ENCODE assay signal across 15 cellular contexts in the genomic region with DNA sequence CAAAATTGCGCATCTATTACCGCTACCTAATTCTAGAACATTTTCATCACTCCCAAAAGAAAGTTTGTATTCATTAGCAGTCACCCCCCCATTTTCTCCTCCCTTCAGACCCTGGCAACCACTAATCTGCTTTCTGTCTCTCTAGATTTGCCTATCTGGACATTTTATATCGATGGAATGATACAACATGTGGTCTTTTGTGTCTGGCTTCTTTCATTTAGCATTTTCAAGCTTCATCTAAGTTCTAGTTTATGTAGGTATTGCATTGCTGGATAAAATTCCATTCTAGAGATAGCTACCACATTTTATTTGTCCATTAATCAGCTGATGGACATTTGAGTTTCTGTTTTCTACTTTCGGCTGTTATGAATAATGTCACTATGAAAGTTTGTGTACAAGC. TPM values are rescaled to one million over a fixed set of nuclear protein-coding genes. Genes with fewer than 3 reads are reported as not detected.
DNase-seq lines count a peak whose midpoint lies in the region; ATAC-seq, FAIRE-seq and TF ChIP-seq lines count a peak whose summit lies in the region.
"Had no signal": no experiment of that assay in that cellular context is flagged by ENCODE, and none has a peak within 500 bp of the region (broad histone marks: within the 10 kb centered on the region; RNA-seq: fewer than 3 reads in every experiment).

No MANE protein-coding gene starts in this region.

- in situ Hi-C loops in K562 (cut with MboI) = no loop called here

- no peak for TF ChIP-seq RAD21 in K562 (CRISPR knock-in tag; conservative IDR thresholded peaks at IDR 0.05 in 1 of 2, IDR thresholded peaks at IDR 0.05 in 1 of 2)

- H3K27ac Mint-ChIP-seq in Calu3 (ENCODE audit: unreplicated experiment) (peak overlapping the region; percentile 85), progenitor cell of endocrine pancreas (peak overlapping the region; percentile 2)

- H3K4me1 Mint-ChIP-seq in Calu3 (ENCODE audit: low read depth, unreplicated experiment) = peaks cover 41% of the 10 kb centered on the region
- peaks cover 13% of the 10 kb centered on the region for H3K4me1 Mint-ChIP-seq in progenitor cell of endocrine pancreas (ENCODE audit: low read depth)

- H3K27me3 Mint-ChIP-seq in Calu3 (ENCODE audit: unreplicated experiment) (no peaks in the 10 kb centered on the region), progenitor cell of endocrine pancreas (no peaks in the 10 kb centered on the region)

- CTCF ChIA-PET in Calu3 (lab: Charles Lee) (no interaction called here), K562 (lab: Yijun Ruan, JAX; ENCODE audit: low intra/inter-chr PET ratio) (no interaction called here)

- H3K9me3 ChIP-seq in RWPE2 (ENCODE audit: severe bottlenecking) (no peaks in the 10 kb centered on the region), K562 (replicated peaks; ENCODE audit: control insufficient read depth, insufficient read depth, low read depth, low read length) (no peaks in the 10 kb centered on the region), left ventricle myocardium inferior (replicated peaks) (no peaks in the 10 kb centered on the region)

- peaks cover 93% of the 10 kb centered on the region for H3K79me2 ChIP-seq in K562 (ENCODE audit: control insufficient read depth, insufficient read depth, low read length)

- ATAC-seq in RWPE2 (ENCODE audit: low read depth) = no peak
- ATAC-seq in K562 = no peak
- ATAC-seq in GM18520 (IDR thresholded peaks at IDR 0.05; ENCODE audit: unreplicated experiment) = no peak
- ATAC-seq: Right ventricle myocardium inferior had no signal

- H3K9me1 ChIP-seq in K562 (ENCODE audit: control insufficient read depth, insufficient read depth, low read length) = no peaks in the 10 kb centered on the region

- no peak for FAIRE-seq in K562 (lab: Jason Lieb, UNC)

- POLR2A ChIA-PET in K562 (lab: Yijun Ruan, JAX) = no interaction called here

- H3K9me3 Mint-ChIP-seq in Calu3 (ENCODE audit: low read depth, unreplicated experiment) (no peaks in the 10 kb centered on the region), progenitor cell of endocrine pancreas (ENCODE audit: low read depth) (no peaks in the 10 kb centered on the region)

- H2AFZ ChIP-seq in K562 (ENCODE audit: low read depth, low read length) = no peak overlapping the region

- H3K4me2 ChIP-seq in K562 (ENCODE audit: insufficient read depth, low read length) = peak overlapping the region; percentile 32; the same call in 1 of the 2 replicates

- H3K4me1 ChIP-seq in RWPE2 (ENCODE audit: insufficient read depth, poor library complexity, severe bottlenecking) = peaks cover 37% of the 10 kb centered on the region
- peaks cover 6 to 38% of the 10 kb centered on the region in 2 experiments; a peak in 4 of 5 replicates for H3K4me1 ChIP-seq in K562 (replicated peaks in 1 of 2; ENCODE audit: control insufficient read depth in 2 of 2, insufficient read depth in 2 of 2, low read length in 2 of 2)
- peaks cover 48% of the 10 kb centered on the region for H3K4me1 ChIP-seq in left ventricle myocardium inferior

- no peaks in the 10 kb centered on the region for H4K20me1 ChIP-seq in K562 (replicated peaks; ENCODE audit: control insufficient read depth, insufficient read depth, low read length)

- 78% methylated on average over 4 of the region's 4 CpGs for WGBS in K562 (ENCODE audit: insufficient coverage, low coverage, missing lambda C conversion rate)

- TF ChIP-seq EP300 in K562 (IDR thresholded peaks at IDR 0.05; ENCODE audit: low read length) = no peak

- peak overlapping the region; percentile 35 for H3K27ac ChIP-seq in RWPE2 (ENCODE audit: poor library complexity, severe bottlenecking)
- peak overlapping the region; percentile 78 for H3K27ac ChIP-seq in K562 (ENCODE audit: extremely low read depth, low read depth, low read length)
- H3K27ac ChIP-seq in left ventricle myocardium inferior (replicated peaks) = no peak overlapping the region

- H3K36me3 Mint-ChIP-seq in Calu3 (ENCODE audit: insufficient read depth, unreplicated experiment) (no peaks in the 10 kb centered on the region), progenitor cell of endocrine pancreas (ENCODE audit: insufficient read depth) (peaks cover 2% of the 10 kb centered on the region)

- BruUV-seq in Calu3 (replicated peaks; lab: Mats Ljungman, UMichigan) (no TSS peak), K562 (replicated peaks; lab: Mats Ljungman, UMichigan) (no TSS peak)

- TF ChIP-seq CTCF in Calu3 (IDR thresholded peaks at IDR 0.05; ENCODE audit: unreplicated experiment) (no peak), RWPE2 (IDR thresholded peaks at IDR 0.05; ENCODE audit: poor library complexity, severe bottlenecking) (no peak), K562 (IDR thresholded peaks at IDR 0.05 in 2 of 3, conservative IDR thresholded peaks at IDR 0.05 in 1 of 3; ENCODE audit: insufficient read depth in 2 of 3, low read depth in 1 of 3, low read length in 3 of 3) (no peak), progenitor cell of endocrine pancreas (IDR thresholded peaks at IDR 0.05; ENCODE audit: unreplicated experiment) (no peak), left ventricle myocardium inferior (IDR thresholded peaks at IDR 0.05; ENCODE audit: borderline replicate concordance) (no peak)

- no peak for TF ChIP-seq POLR2A in K562 (conservative IDR thresholded peaks at IDR 0.05)

- peak overlapping the region in 1 of 2 experiments; percentile 57; a peak in 2 of 4 replicates for H3K9ac ChIP-seq in K562 (ENCODE audit: insufficient read depth in 1 of 2, low read depth in 2 of 2, low read length in 2 of 2)

- DNase-seq in Calu3 (no peak), RWPE2 (ENCODE audit: low spot score) (no peak), K562 (ENCODE audit: extremely low read depth in 1 of 4, low spot score in 3 of 4) (no peak), progenitor cell of endocrine pancreas (ENCODE audit: low spot score, unreplicated experiment) (no peak), head of caudate nucleus (no peak), left ventricle myocardium inferior (no peak)
- no peak for DNase-seq in activated CD4-positive, alpha-beta T cell treated with anti-CD3 and anti-CD28 coated beads, Interleukin-2, amount 50 U/mL, for 1 hour
- DNase-seq: KG1; NCI-H1092 treated with DMSO at 0.1 percent for 48 hours; NCI-H1694 treated with DMSO at 0.1 percent for 48 hours; NCI-H345; NCI-H526 treated with DMSO at 0.1 percent for 48 hours; NK-92 treated with Interleukin-12 subunit alpha and Interleukin-12 subunit beta, amount 100 ng/mL, for 24 hours had no signal

- intact Hi-C loops in Calu3 (cut with micrococcal nuclease; ENCODE audit: unreplicated experiment) (no loop called here), K562 (cut with micrococcal nuclease) (no loop called here), head of caudate nucleus (cut with DNase I) (no loop called here), left ventricle myocardium inferior (cut with micrococcal nuclease) (no loop called here)

- no peaks in the 10 kb centered on the region; the same call in 1 of the 2 replicates for H3K36me3 ChIP-seq in RWPE2 (ENCODE audit: low read depth)
- 0 out of 3 replicates have a peak, but pooled peaks cover 5% of the 10 kb centered on the region for H3K36me3 ChIP-seq in K562 (ENCODE audit: control insufficient read depth, insufficient read depth, low read length)
- no peaks in the 10 kb centered on the region for H3K36me3 ChIP-seq in left ventricle myocardium inferior

- H3K4me3 ChIP-seq in RWPE2 (ENCODE audit: severe bottlenecking) (no peak overlapping the region), K562 (no peak overlapping the region), left ventricle myocardium inferior (no peak overlapping the region)

- H3K27me3 ChIP-seq in RWPE2 (ENCODE audit: insufficient read depth, poor library complexity, severe bottlenecking) (no peaks in the 10 kb centered on the region), K562 (ENCODE audit: control insufficient read depth in 2 of 2, insufficient read depth in 2 of 2, low read length in 2 of 2) (no peaks in the 10 kb centered on the region), left ventricle myocardium inferior (ENCODE audit: low read depth) (no peaks in the 10 kb centered on the region)

- H3K4me3 Mint-ChIP-seq in Calu3 (ENCODE audit: low read depth, unreplicated experiment) = no peak overlapping the region
- no peak overlapping the region for H3K4me3 Mint-ChIP-seq in progenitor cell of endocrine pancreas (ENCODE audit: low read depth)

TF ChIP-seq in K562, 482 proteins besides CTCF, POLR2A, EP300 and RAD21 (continues in another document):
- peak; percentile 56 for TF ChIP-seq ZBTB33 (CRISPR knock-in tag; IDR thresholded peaks at IDR 0.05)

RNA-seq across cellular contexts. Expression of gene SLMAP, which starts 38.4 kb away (rescaled TPM):
- total RNA-seq in Calu3 (2022) = 103 and 114 TPM in 2 replicates
- total RNA-seq in K562 (2011; cell fraction: chromatin; rRNA removed; ENCODE audit: low replicate concordance) = 45.2 and 144 TPM in 2 replicates
- 33.2 and 46.8 TPM in 2 replicates for total RNA-seq in K562 (2011; cell fraction: nucleolus; rRNA removed)
- 77.5 and 135 TPM in 2 replicates for total RNA-seq in K562 (2011; cell fraction: nucleoplasm; rRNA removed)
- 27.5 and 28.3 TPM in 2 replicates for total RNA-seq in K562 (2014; rRNA removed)
- 38.1 and 46.8 TPM in 2 replicates for total RNA-seq in K562 (2014; rRNA removed; fragmentation: Illumina TruSeq; extraction: Trizol)
- total RNA-seq in K562 (2015; rRNA removed; fragmentation: Illumina TruSeq; extraction: Trizol) = 34.1 and 35.0 TPM in 2 replicates
- total RNA-seq in K562 (2021) = 50.7 and 59.3 TPM in 2 replicates
- 22.4 and 25.8 TPM in 2 replicates for polyA plus RNA-seq in K562 (2011; rRNA removed)
- 10.3 and 16.2 TPM in 2 replicates for polyA plus RNA-seq in K562 (2011; cell fraction: cytosol; rRNA removed)
- polyA plus RNA-seq in K562 (2011; cell fraction: nucleus; rRNA removed) = 28.9 and 35.1 TPM in 2 replicates
- polyA plus RNA-seq in K562 (2012) = 15.7 and 18.8 TPM in 2 replicates
- polyA plus RNA-seq in K562 (2014; fragmentation: Illumina TruSeq; extraction: Trizol) = 25.5 and 30.8 TPM in 2 replicates
- 10 to 100 TPM; 12.1 to 12.7 TPM for polyA plus RNA-seq in K562 (2014; fragmentation: Nextera tagmentation; extraction: Ambion mirVana)
- polyA plus RNA-seq in K562 (2014; rRNA removed) = 19.5 and 22.1 TPM in 2 replicates
- polyA minus RNA-seq in K562 (2011; rRNA and poly(A)+ RNA removed) = 66.4 and 67.7 TPM in 2 replicates
- 25.0 and 32.3 TPM in 2 replicates for polyA minus RNA-seq in K562 (2011; cell fraction: cytosol; rRNA and poly(A)+ RNA removed)
- polyA minus RNA-seq in K562 (2011; cell fraction: nucleus; rRNA and poly(A)+ RNA removed) = 39.9 and 52.4 TPM in 2 replicates
- total RNA-seq in progenitor cell of endocrine pancreas = 64.7 and 65.8 TPM in 2 replicates
- total RNA-seq in left ventricle myocardium inferior = 316 TPM
